ENCODE assay signal across 14 cellular contexts in genomic region chr2:241410739-241411176, GRCh38. TPM values are rescaled to one million over a fixed set of nuclear protein-coding genes. Genes with fewer than 3 reads are reported as not detected.
DNase-seq lines count a peak whose midpoint lies in the region; ATAC-seq and TF ChIP-seq lines count a peak whose summit lies in the region.
"Had no signal": no experiment of that assay in that cellular context is flagged by ENCODE, and none has a peak within 500 bp of the region (broad histone marks: within the 10 kb centered on the region; RNA-seq: fewer than 3 reads in every experiment).

No MANE protein-coding gene starts in this region.

- no peak overlapping the region for H3K27ac Mint-ChIP-seq in stimulated activated effector memory CD8-positive, alpha-beta T cell treated with anti-CD3 and anti-CD28 coated beads, Interleukin-12 subunit alpha, Interleukin-12 subunit beta, amount 100 ng/mL, for 72 hours

- no peak for ATAC-seq in stimulated activated effector memory CD8-positive, alpha-beta T cell treated with anti-CD3 and anti-CD28 coated beads, Interleukin-12 subunit alpha, Interleukin-12 subunit beta, amount 100 ng/mL, for 72 hours
- ATAC-seq in HG03442 (IDR thresholded peaks at IDR 0.05; ENCODE audit: unreplicated experiment), result no peak
- ATAC-seq: left ventricle myocardium superior, psoas muscle had no signal

- DNase-seq in A172 (ENCODE audit: low spot score) (peak; percentile 32), RPMI7951 (ENCODE audit: low read depth) (peak; percentile 96), epithelial cell of esophagus (ENCODE audit: low read depth) (peak; percentile 40), NCI-H82 treated with DMSO at 0.1 percent for 48 hours (lab: John Stamatoyannopoulos, UW; ENCODE audit: unreplicated experiment) (no peak), NCI-H187 (lab: John Stamatoyannopoulos, UW) (no peak)
- no peak for DNase-seq in stimulated activated effector memory CD8-positive, alpha-beta T cell treated with anti-CD3 and anti-CD28 coated beads, Interleukin-12 subunit alpha, Interleukin-12 subunit beta, amount 100 ng/mL, for 72 hours (ENCODE audit: low spot score in 2 of 2)
- DNase-seq: aorta, left ventricle myocardium superior, NCI-H345, psoas muscle, RPMI8226 had no signal

- peaks cover 72% of the 10 kb centered on the region for H3K36me3 Mint-ChIP-seq in stimulated activated effector memory CD8-positive, alpha-beta T cell treated with anti-CD3 and anti-CD28 coated beads, Interleukin-12 subunit alpha, Interleukin-12 subunit beta, amount 100 ng/mL, for 72 hours

- no peaks in the 10 kb centered on the region for H3K4me1 Mint-ChIP-seq in stimulated activated effector memory CD8-positive, alpha-beta T cell treated with anti-CD3 and anti-CD28 coated beads, Interleukin-12 subunit alpha, Interleukin-12 subunit beta, amount 100 ng/mL, for 72 hours

- H3K4me3 Mint-ChIP-seq in stimulated activated effector memory CD8-positive, alpha-beta T cell treated with anti-CD3 and anti-CD28 coated beads, Interleukin-12 subunit alpha, Interleukin-12 subunit beta, amount 100 ng/mL, for 72 hours, result no peak overlapping the region

- H3K4me1 ChIP-seq in muscle layer of duodenum (ENCODE audit: control insufficient read depth in 1 of 2, insufficient read depth in 2 of 2, low read length in 2 of 2), result no peaks in the 10 kb centered on the region
- H3K4me1 ChIP-seq: psoas muscle had no signal

- no peaks in the 10 kb centered on the region for H3K9me3 ChIP-seq in muscle layer of duodenum (ENCODE audit: control insufficient read depth in 1 of 2, low read length in 2 of 2)
- H3K9me3 ChIP-seq: psoas muscle had no signal

- H3K9me3 Mint-ChIP-seq in stimulated activated effector memory CD8-positive, alpha-beta T cell treated with anti-CD3 and anti-CD28 coated beads, Interleukin-12 subunit alpha, Interleukin-12 subunit beta, amount 100 ng/mL, for 72 hours, result no peaks in the 10 kb centered on the region

- H3K27ac ChIP-seq in muscle layer of duodenum (ENCODE audit: low read length), result peak overlapping the region; percentile 3
- H3K27ac ChIP-seq: HL-60, psoas muscle had no signal

- peaks cover 50 to 52% of the 10 kb centered on the region in 2 donors for H3K36me3 ChIP-seq in muscle layer of duodenum (ENCODE audit: control insufficient read depth in 1 of 2, insufficient read depth in 2 of 2, low read length in 2 of 2)

- H3K4me3 ChIP-seq in epithelial cell of esophagus (ENCODE audit: low read length), result no peak overlapping the region
- no peak overlapping the region for H3K4me3 ChIP-seq in muscle layer of duodenum (ENCODE audit: low read depth in 1 of 2, low read length in 2 of 2)
- H3K4me3 ChIP-seq: psoas muscle had no signal

- no peak for TF ChIP-seq CTCF in epithelial cell of esophagus (IDR thresholded peaks at IDR 0.05; ENCODE audit: insufficient read depth, low read depth, low read length, missing control alignments)

- H3K27me3 ChIP-seq in muscle layer of duodenum (ENCODE audit: low read depth, low read length), result no peaks in the 10 kb centered on the region

RNA-seq across cellular contexts. Expression of gene FARP2, which starts 54.7 kb away (rescaled TPM):
- 36.6 and 47.3 TPM in 2 replicates for total RNA-seq in A172 (2014; rRNA removed; shearing (Covaris generic))
- 38.1 and 41.6 TPM in 2 replicates for total RNA-seq in RPMI7951 (2014; rRNA removed; shearing (Covaris generic))

Comparison
In these comparisons a context has a peak if more than half of its experiments do, and no peak if none do; other contexts are left out.
1. DNase-seq: peak in A172 (single experiment), RPMI7951 (single experiment) and epithelial cell of esophagus (single experiment); none in NCI-H82 treated with DMSO at 0.1 percent for 48 hours (single experiment), stimulated activated effector memory CD8-positive, alpha-beta T cell treated with anti-CD3 and anti-CD28 coated beads, Interleukin-12 subunit alpha, Interleukin-12 subunit beta, amount 100 ng/mL, for 72 hours (0 of 2) and NCI-H187 (0 of 2).